9 cellular contexts compared by ENCODE assay signal in genomic region chr6:75855047-75855446, GRCh38.
A peak's percentile ranks its signal among the peaks of the same experiment; 100 is the strongest.
DNase-seq lines count a peak whose midpoint lies in the region; ATAC-seq and TF ChIP-seq lines count a peak whose summit lies in the region.
"Had no signal": no experiment of that assay in that cellular context is flagged by ENCODE, and none has a peak within 500 bp of the region (broad histone marks: within the 10 kb centered on the region; RNA-seq: fewer than 3 reads in every experiment).

No MANE protein-coding gene starts in this region.

- H3K27me3 ChIP-seq in esophagus muscularis mucosa (no peaks in the 10 kb centered on the region), prostate gland (replicated peaks; ENCODE audit: insufficient read depth) (no peaks in the 10 kb centered on the region), aorta (ENCODE audit: control insufficient read depth in 1 of 2, insufficient read depth in 2 of 2, low read length in 1 of 2) (no peaks in the 10 kb centered on the region)

- no peak overlapping the region for H3K27ac ChIP-seq in esophagus muscularis mucosa (replicated peaks in 1 of 4)
- H3K27ac ChIP-seq in prostate gland, result no peak overlapping the region
- H3K27ac ChIP-seq in aorta (ENCODE audit: low read depth in 1 of 2, low read length in 2 of 2), result no peak overlapping the region

- H3K4me3 ChIP-seq in esophagus muscularis mucosa, result no peak overlapping the region
- H3K4me3 ChIP-seq in prostate gland, result no peak overlapping the region
- H3K4me3 ChIP-seq in aorta (ENCODE audit: low read length in 2 of 2), result no peak overlapping the region

- DNase-seq in NCI-H524 (lab: John Stamatoyannopoulos, UW) (peak; percentile 45 to 71), NCI-H524 treated with DMSO at 0.1 percent for 48 hours (lab: John Stamatoyannopoulos, UW) (no peak), HCEC 1CT (peak; percentile 54), RKO (ENCODE audit: low spot score) (peak; percentile 56), esophagus muscularis mucosa (ENCODE audit: extremely low spot score) (no peak), prostate gland (ENCODE audit: low spot score) (peak; percentile 68), aorta (no peak)
- DNase-seq: activated naive CD8-positive, alpha-beta T cell treated with anti-CD3 and anti-CD28 coated beads, Interleukin-2, amount 10 ng/mL, durations not matched to agents 7 days and 5 days had no signal

- no peaks in the 10 kb centered on the region for H3K4me1 ChIP-seq in esophagus muscularis mucosa
- no peaks in the 10 kb centered on the region for H3K4me1 ChIP-seq in prostate gland (replicated peaks)
- H3K4me1 ChIP-seq in aorta (ENCODE audit: control insufficient read depth in 1 of 2, insufficient read depth in 2 of 2, low read length in 2 of 2), result peaks cover 0 to 2% of the 10 kb centered on the region in 2 donors

- intact Hi-C loops in esophagus muscularis mucosa (cut with DNase I) (no loop called here), prostate gland (cut with DNase I) (no loop called here), aorta (cut with DNase I) (loop anchor here in 1 of 2 donors (10.0 kb wide), 1 partner anchor 80 kb away; no protein-coding TSS in a partner anchor)

- whole genome bisulfite sequencing in esophagus muscularis mucosa, result 32% methylated on average over 1 of the region's 1 CpG
- WGBS in prostate gland, result 10% methylated on average over 1 of the region's 1 CpG
- WGBS in aorta, 2 donors, result 0 to 3% methylated on average over 1 of the region's 1 CpG

- TF ChIP-seq CTCF in esophagus muscularis mucosa (IDR thresholded peaks at IDR 0.05) (peak in 2 of 3 experiments; percentile 25 to 39), prostate gland (IDR thresholded peaks at IDR 0.05) (peak in 3 of 4 experiments; percentile 40 to 54 (median 53))

- H3K36me3 ChIP-seq in esophagus muscularis mucosa (peaks cover 0 to 28% (median 11%) of the 10 kb centered on the region in 4 donors), prostate gland (no peaks in the 10 kb centered on the region), aorta (ENCODE audit: control insufficient read depth in 1 of 2, insufficient read depth in 2 of 2, low read length in 1 of 2) (no peaks in the 10 kb centered on the region)

- H3K9me3 ChIP-seq in esophagus muscularis mucosa (no peaks in the 10 kb centered on the region), prostate gland (no peaks in the 10 kb centered on the region), aorta (ENCODE audit: control insufficient read depth, low read length) (no peaks in the 10 kb centered on the region)

- no peak for TF ChIP-seq EP300 in esophagus muscularis mucosa (IDR thresholded peaks at IDR 0.05)

- ATAC-seq in aorta (ENCODE audit: low FRiP score) (no peak), HG03442 (IDR thresholded peaks at IDR 0.05; ENCODE audit: unreplicated experiment) (no peak)

- TF ChIP-seq POLR2A in esophagus muscularis mucosa (IDR thresholded peaks at IDR 0.05; ENCODE audit: low read depth), result no peak
- no peak for TF ChIP-seq POLR2A in prostate gland (IDR thresholded peaks at IDR 0.05)

Comparison
In these comparisons a context has a peak if more than half of its experiments do, and no peak if none do; other contexts are left out.
1. DNase-seq: peak in NCI-H524 (2 of 2), HCEC 1CT (single experiment), RKO (single experiment) and prostate gland (single experiment); none in NCI-H524 treated with DMSO at 0.1 percent for 48 hours (single experiment), esophagus muscularis mucosa (single experiment) and aorta (0 of 2).